Comparison of ENCODE assay signal across 8 cellular contexts in the genomic region with DNA sequence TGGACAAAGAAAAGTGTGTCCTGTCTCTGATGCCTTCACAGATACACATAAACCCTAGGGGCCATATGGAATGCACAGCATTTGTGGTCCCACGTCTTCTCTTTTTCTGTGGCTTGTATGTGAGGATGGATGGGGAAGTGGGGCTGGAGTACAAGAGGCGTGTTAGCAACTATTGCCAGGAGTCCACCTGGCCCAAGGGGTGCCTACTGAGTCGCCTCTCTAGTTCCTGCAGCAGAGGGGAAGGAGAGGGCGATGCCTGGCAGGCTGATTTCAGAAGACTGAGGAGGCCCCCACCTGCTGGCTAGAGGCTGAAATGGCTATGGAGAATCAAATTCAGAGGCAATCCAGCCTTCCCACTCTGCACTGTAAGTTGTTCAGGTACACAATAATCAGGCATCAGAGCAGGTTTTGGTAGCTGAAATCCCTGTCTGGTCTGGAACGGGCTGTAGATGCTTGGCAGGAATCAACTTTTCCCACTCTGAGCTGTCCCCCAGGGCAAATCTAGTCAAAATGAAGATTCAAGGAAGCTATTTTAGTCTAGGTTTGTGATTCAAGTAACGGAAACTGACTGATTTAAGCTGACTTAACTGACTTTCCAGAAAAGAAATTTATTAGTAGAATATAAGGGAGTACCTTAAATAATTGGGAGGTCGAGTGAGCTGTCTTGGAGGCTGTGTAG. TPM values are rescaled to one million over a fixed set of nuclear protein-coding genes. Genes with fewer than 3 reads are reported as not detected.
DNase-seq lines count a peak whose midpoint lies in the region; TF ChIP-seq lines count a peak whose summit lies in the region.

No MANE protein-coding gene starts in this region.

- TF ChIP-seq CTCF in AG10803 (conservative IDR thresholded peaks at IDR 0.05; ENCODE audit: low read length) (peak; percentile 77), VCaP (conservative IDR thresholded peaks at IDR 0.05) (peak; percentile 77), brain (conservative IDR thresholded peaks at IDR 0.05) (peak; percentile 57 to 68)

- H3K27ac Mint-ChIP-seq in brain, result peak overlapping the region in 2 of 5 experiments; percentile 3 to 25

- no peak overlapping the region for H3K27ac ChIP-seq in VCaP

- peak overlapping the region in 1 of 5 experiments; percentile 19 for H3K4me3 Mint-ChIP-seq in brain

- DNase-seq in AG10803 (ENCODE audit: low read depth) (peak; percentile 46), GM19238 (ENCODE audit: insufficient read length, low spot score) (peak; percentile 74), NCI-H1092 treated with DMSO at 0.1 percent for 48 hours (lab: John Stamatoyannopoulos, UW) (peak; percentile 17), kidney glomerular epithelial cell (lab: John Stamatoyannopoulos, UW) (peak; percentile 30), NCI-H226 (no peak)
- DNase-seq in stimulated activated CD4-positive, alpha-beta T cell treated with anti-CD3 and anti-CD28 coated beads, TNF-alpha, amount 100 ng/mL, for 1 hour (ENCODE audit: low read depth in 3 of 3, low spot score in 1 of 3), result peak; percentile 47 to 65 (median 49)

- no peak overlapping the region for H3K4me3 ChIP-seq in AG10803 (ENCODE audit: low read length)

- H3K27me3 Mint-ChIP-seq in brain, result peaks cover 10% of the 10 kb centered on the region

- peaks cover 0 to 6% (median 0%) of the 10 kb centered on the region in 5 experiments for H3K9me3 Mint-ChIP-seq in brain

- peaks cover 7% of the 10 kb centered on the region for H3K4me1 Mint-ChIP-seq in brain

- no peaks in the 10 kb centered on the region for H3K36me3 Mint-ChIP-seq in brain

RNA-seq across cellular contexts. Expression of gene PPARD, which starts 14.9 kb away (rescaled TPM):
- polyA plus RNA-seq in brain (ENCODE audit: insufficient read depth, low read depth, low replicate concordance), result 17.9 TPM

RNA-seq across cellular contexts. Expression of gene DEF6, which starts 29.9 kb away (rescaled TPM):
- polyA plus RNA-seq in brain (ENCODE audit: insufficient read depth, low read depth, low replicate concordance), result 4.7 TPM
